In the genomic region with DNA sequence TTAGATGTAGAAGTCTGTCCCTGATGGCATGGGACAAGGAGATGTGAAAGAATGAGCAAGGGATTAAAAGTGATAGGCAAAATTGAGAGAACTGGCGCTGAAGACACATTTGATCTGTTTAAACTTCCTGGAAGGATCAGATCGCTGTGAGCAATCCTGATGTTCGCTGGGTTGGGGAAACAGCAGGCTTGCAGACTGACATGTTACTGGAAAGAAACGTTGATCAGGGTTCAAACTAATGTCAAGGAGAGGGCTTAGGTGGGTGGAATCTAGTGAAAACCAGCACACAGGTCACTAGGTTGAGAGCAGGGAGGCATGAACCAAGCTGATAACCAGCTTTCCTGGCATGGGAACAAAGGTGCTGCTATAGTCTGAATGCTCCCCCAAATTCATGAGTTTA, we compare ENCODE assay signal across 1 cellular context.
TF ChIP-seq lines count a peak whose summit lies in the region.

No MANE protein-coding gene starts in this region.

TF ChIP-seq in H1, 55 proteins besides CTCF, POLR2A, EP300 and RAD21:
- TF ChIP-seq, protein P1, sequence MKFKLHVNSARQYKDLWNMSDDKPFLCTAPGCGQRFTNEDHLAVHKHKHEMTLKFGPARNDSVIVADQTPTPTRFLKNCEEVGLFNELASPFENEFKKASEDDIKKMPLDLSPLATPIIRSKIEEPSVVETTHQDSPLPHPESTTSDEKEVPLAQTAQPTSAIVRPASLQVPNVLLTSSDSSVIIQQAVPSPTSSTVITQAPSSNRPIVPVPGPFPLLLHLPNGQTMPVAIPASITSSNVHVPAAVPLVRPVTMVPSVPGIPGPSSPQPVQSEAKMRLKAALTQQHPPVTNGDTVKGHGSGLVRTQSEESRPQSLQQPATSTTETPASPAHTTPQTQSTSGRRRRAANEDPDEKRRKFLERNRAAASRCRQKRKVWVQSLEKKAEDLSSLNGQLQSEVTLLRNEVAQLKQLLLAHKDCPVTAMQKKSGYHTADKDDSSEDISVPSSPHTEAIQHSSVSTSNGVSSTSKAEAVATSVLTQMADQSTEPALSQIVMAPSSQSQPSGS (IDR thresholded peaks at IDR 0.05; ENCODE audit: low read length), result no peak
- TF ChIP-seq SIRT6 (IDR thresholded peaks at IDR 0.05; ENCODE audit: low read length) (no peak), PHF8 (conservative IDR thresholded peaks at IDR 0.05; ENCODE audit: low read depth, low read length) (no peak), TAF1 (IDR thresholded peaks at IDR 0.05; ENCODE audit: low read depth, low read length) (no peak), FOSL1 (IDR thresholded peaks at IDR 0.05; ENCODE audit: insufficient read depth, low read depth, low read length) (no peak), GTF2F1 (IDR thresholded peaks at IDR 0.05; ENCODE audit: borderline replicate concordance, low read depth, low read length) (no peak), MAX (IDR thresholded peaks at IDR 0.05) (no peak), ZNF274 (IDR thresholded peaks at IDR 0.05; ENCODE audit: borderline replicate concordance, extremely low read depth, low read length) (no peak), TBP (IDR thresholded peaks at IDR 0.05; ENCODE audit: low read depth, low read length) (no peak), BACH1 (IDR thresholded peaks at IDR 0.05; ENCODE audit: low read length) (no peak), RNF2 (IDR thresholded peaks at IDR 0.05; ENCODE audit: borderline replicate concordance, low read depth, low read length, missing control alignments, poor library complexity, severe bottlenecking) (no peak), TEAD4 (IDR thresholded peaks at IDR 0.05; ENCODE audit: low read depth, low read length) (no peak), E2F6 (IDR thresholded peaks at IDR 0.05) (no peak), CHD7 (IDR thresholded peaks at IDR 0.05; ENCODE audit: insufficient replicate concordance, low read length) (no peak)
